In the genomic region with DNA sequence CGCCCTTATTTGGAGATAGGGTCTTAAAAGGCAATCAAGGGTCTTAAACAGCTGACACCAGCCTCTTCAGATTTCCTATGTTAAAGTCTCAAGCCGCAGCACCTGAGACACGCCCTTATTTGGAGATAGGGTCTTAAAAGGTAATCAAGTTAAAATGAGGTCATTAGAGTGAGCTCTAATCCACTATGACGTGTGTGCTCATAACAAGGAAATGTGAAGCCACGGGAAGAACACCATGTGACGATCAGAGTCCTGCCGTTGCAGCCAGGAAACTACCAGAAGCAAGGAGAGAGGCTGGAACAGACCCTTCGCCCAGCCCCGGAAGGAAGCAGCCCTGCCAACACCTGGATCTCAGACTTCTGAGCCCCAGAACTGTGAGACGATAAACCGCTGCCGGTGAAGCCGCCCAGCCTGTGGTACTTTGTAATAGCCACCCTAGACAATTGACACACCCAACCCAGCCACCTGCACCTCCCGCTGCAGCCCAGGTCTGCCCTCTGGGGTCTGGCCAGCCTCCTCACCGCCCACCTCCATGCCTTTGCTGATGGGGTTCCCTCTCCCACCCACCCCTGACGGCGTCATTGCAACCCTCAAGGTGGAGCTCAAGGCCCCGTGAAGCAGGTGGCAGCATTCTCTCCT, we compare ENCODE assay signal across 11 cellular contexts.
DNase-seq lines count a peak whose midpoint lies in the region; FAIRE-seq lines count a peak whose summit lies in the region.
"Had no signal": no experiment of that assay in that cellular context is flagged by ENCODE, and none has a peak within 500 bp of the region (broad histone marks: within the 10 kb centered on the region; RNA-seq: fewer than 3 reads in every experiment).

No MANE protein-coding gene starts in this region.

- H3K4me3 ChIP-seq in Jurkat, Clone E6-1 (ENCODE audit: low read length), result peak overlapping the region; percentile 27
- H3K4me3 ChIP-seq: skin epidermis had no signal

- DNase-seq in COLO668 (lab: John Stamatoyannopoulos, UW; ENCODE audit: unreplicated experiment) (peak; percentile 45), iPS-NIHi7 (ENCODE audit: extremely low spot score) (peak; percentile 41), HTR-8/SVneo (ENCODE audit: insufficient read length, low spot score) (no peak), NAMALWA (ENCODE audit: low spot score) (no peak), NCI-H774 (lab: John Stamatoyannopoulos, UW) (no peak)
- DNase-seq in Jurkat, Clone E6-1 (ENCODE audit: low read depth, low spot score), result peak; percentile 95
- peak; percentile 41 for DNase-seq in activated CD4-positive, alpha-beta T cell treated with anti-CD3 and anti-CD28 coated beads, Interleukin-2, amount 50 U/mL, for 1 hour
- DNase-seq: Karpas-422, natural killer cell had no signal

- no peak for FAIRE-seq in HTR-8/SVneo (lab: Jason Lieb, UNC)
- FAIRE-seq: endometrium had no signal

Comparison
In these comparisons a context has a peak if more than half of its experiments do, and no peak if none do; other contexts are left out.
1. DNase-seq: peak in COLO668 (single experiment), Jurkat, Clone E6-1 (single experiment), activated CD4-positive, alpha-beta T cell treated with anti-CD3 and anti-CD28 coated beads, Interleukin-2, amount 50 U/mL, for 1 hour (single experiment) and iPS-NIHi7 (single experiment); none in HTR-8/SVneo (single experiment), NAMALWA (single experiment) and NCI-H774 (single experiment).